Comparison of ENCODE assay signal across 22 cellular contexts in the genomic region with DNA sequence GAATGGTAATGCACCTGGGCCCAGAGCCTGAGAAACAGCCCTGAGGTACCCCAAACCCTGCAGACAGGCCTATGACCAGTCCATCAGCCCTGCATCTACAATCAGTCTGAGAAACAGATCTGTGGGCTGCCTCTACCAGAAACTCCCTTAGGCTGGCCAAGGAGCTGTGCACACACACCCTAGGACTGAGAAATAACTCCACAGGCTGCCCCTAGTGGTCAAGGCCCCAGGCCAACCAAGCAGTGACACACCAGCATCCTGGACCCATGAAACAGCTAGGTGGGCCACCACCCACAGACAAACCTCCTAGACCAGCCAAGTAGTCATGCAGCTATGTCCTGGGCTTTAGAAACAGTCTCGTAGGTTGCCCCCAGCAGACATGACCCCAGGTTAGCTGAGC.
DNase-seq lines count a peak whose midpoint lies in the region; ATAC-seq, FAIRE-seq and TF ChIP-seq lines count a peak whose summit lies in the region.
"Had no signal": no experiment of that assay in that cellular context is flagged by ENCODE, and none has a peak within 500 bp of the region (broad histone marks: within the 10 kb centered on the region; RNA-seq: fewer than 3 reads in every experiment).

No MANE protein-coding gene starts in this region.

- RAD21 ChIA-PET in GM12878 (lab: Charles Lee; ENCODE audit: unreplicated experiment) = no interaction called here

- in situ Hi-C loops in GM12878 (cut with MboI) = no loop called here

- H3K36me3 ChIP-seq in GM06990 (ENCODE audit: control insufficient read depth, insufficient read depth, low read length) = no peaks in the 10 kb centered on the region
- no peaks in the 10 kb centered on the region for H3K36me3 ChIP-seq in GM12878 (ENCODE audit: control insufficient read depth in 2 of 2, insufficient read depth in 2 of 2, low read length in 1 of 2)
- no peaks in the 10 kb centered on the region for H3K36me3 ChIP-seq in osteoblast (ENCODE audit: insufficient read depth, low read length)
- H3K36me3 ChIP-seq in stomach = no peaks in the 10 kb centered on the region
- H3K36me3 ChIP-seq in upper lobe of right lung = no peaks in the 10 kb centered on the region
- H3K36me3 ChIP-seq: colonic mucosa, sigmoid colon, tibial nerve had no signal

- FAIRE-seq in GM12878 (lab: Jason Lieb, UNC) = no peak
- FAIRE-seq: RCC 7860 had no signal

- TF ChIP-seq CTCF in GM06990 (IDR thresholded peaks at IDR 0.05; ENCODE audit: insufficient read depth, low read length, poor library complexity, severe bottlenecking) (peak; percentile 26), HFFc6 (IDR thresholded peaks at IDR 0.05) (peak; percentile 14; the same call in 1 of the 2 replicates), GM12878 (IDR thresholded peaks at IDR 0.05 in 2 of 3, conservative IDR thresholded peaks at IDR 0.05 in 1 of 3; ENCODE audit: control insufficient read depth in 2 of 3, extremely low read depth in 1 of 3, insufficient read depth in 1 of 3, low read depth in 3 of 3, low read length in 3 of 3) (peak in 1 of 3 experiments; percentile 31; a peak in 1 of 6 replicates), osteoblast (IDR thresholded peaks at IDR 0.05; ENCODE audit: extremely low read depth, low read depth, low read length) (peak; percentile 9), stomach (IDR thresholded peaks at IDR 0.05) (no peak), upper lobe of right lung (IDR thresholded peaks at IDR 0.05) (no peak)

- POLR2A ChIA-PET in GM12878 (lab: Charles Lee) = no interaction called here

- no peak overlapping the region for H3K27ac Mint-ChIP-seq in HFFc6
- H3K27ac Mint-ChIP-seq: CD4-positive, alpha-beta memory T cell had no signal

- no peaks in the 10 kb centered on the region for H3K27me3 Mint-ChIP-seq in HFFc6 (ENCODE audit: insufficient read depth)

- no peak overlapping the region for H3K4me3 Mint-ChIP-seq in HFFc6
- H3K4me3 Mint-ChIP-seq: CD4-positive, alpha-beta memory T cell had no signal

- DNase-seq in GM06990 (ENCODE audit: extremely low read depth, insufficient read length) (no peak), HFFc6 (no peak), GM12878 (ENCODE audit: low read depth, low spot score) (no peak), osteoblast (ENCODE audit: insufficient read length, low spot score, missing footprints) (no peak), stomach (no peak), NCI-H526 treated with DMSO at 0.1 percent for 48 hours (lab: John Stamatoyannopoulos, UW) (no peak), upper lobe of right lung (no peak)
- DNase-seq: activated effector memory CD4-positive, alpha-beta T cell treated with anti-CD3 and anti-CD28 coated beads, Interleukin-2, amount 50 U/mL, for 16 hours; anterior cingulate cortex; CD4-positive, alpha-beta memory T cell; colonic mucosa; DND-41; left colon; NCI-H2029; NCI-H748 treated with DMSO at 0.1 percent for 48 hours; nucleus accumbens; sigmoid colon; stimulated activated CD4-positive, alpha-beta T cell treated with anti-CD3 and anti-CD28 coated beads, Interleukin-4, amount 100 ng/mL, for 1 hour; stimulated activated CD8-positive, alpha-beta memory T cell treated with anti-CD3 and anti-CD28 coated beads, Interleukin-4, amount 100 ng/mL, for 48 hours had no signal

- TF ChIP-seq POLR2A in GM12878 (IDR thresholded peaks at IDR 0.05; ENCODE audit: low read depth, low read length) (no peak), stomach (IDR thresholded peaks at IDR 0.05) (no peak)

- H3K4me3 ChIP-seq in GM06990 (replicated peaks; ENCODE audit: low read depth, low read length) (no peak overlapping the region), GM12878 (no peak overlapping the region), osteoblast (ENCODE audit: insufficient read depth, low read length) (no peak overlapping the region), stomach (no peak overlapping the region), upper lobe of right lung (no peak overlapping the region)
- H3K4me3 ChIP-seq: colonic mucosa, sigmoid colon, tibial nerve had no signal

- intact Hi-C loops in GM12878 (cut with micrococcal nuclease; ENCODE audit: unreplicated experiment) = no loop called here
- intact Hi-C loops in stomach (cut with DNase I; ENCODE audit: low total_unique reads) = no loop called here
- intact Hi-C loops in upper lobe of right lung (cut with DNase I) = no loop called here

- H3K79me2 ChIP-seq in GM12878 (ENCODE audit: control insufficient read depth, insufficient read depth, low read length) (no peaks in the 10 kb centered on the region), osteoblast (ENCODE audit: insufficient read depth, low read length) (no peaks in the 10 kb centered on the region)

- no peak overlapping the region for H3K9ac ChIP-seq in GM12878 (ENCODE audit: control insufficient read depth, insufficient read depth, low read length)

- no peak overlapping the region for H3K27ac ChIP-seq in GM12878 (ENCODE audit: control insufficient read depth, insufficient read depth)
- H3K27ac ChIP-seq in osteoblast (ENCODE audit: low read depth, low read length) = no peak overlapping the region
- no peak overlapping the region for H3K27ac ChIP-seq in stomach
- no peak overlapping the region for H3K27ac ChIP-seq in upper lobe of right lung
- H3K27ac ChIP-seq: colonic mucosa, sigmoid colon, tibial nerve had no signal

- SMC1A ChIA-PET in GM12878 (lab: Charles Lee; ENCODE audit: uncharacterized antibody, unreplicated experiment) = no interaction called here

- H3K36me3 Mint-ChIP-seq in HFFc6 (ENCODE audit: low read depth) = no peaks in the 10 kb centered on the region
- H3K36me3 Mint-ChIP-seq: CD4-positive, alpha-beta memory T cell had no signal

- H3K4me2 ChIP-seq in GM12878 (ENCODE audit: control insufficient read depth, insufficient read depth) = no peak overlapping the region
- no peak overlapping the region for H3K4me2 ChIP-seq in osteoblast (ENCODE audit: insufficient read depth, low read length)

- CTCF ChIA-PET in GM12878 (lab: Yijun Ruan, JAX) = no interaction called here

- ATAC-seq in GM12878 = peak; percentile 70
- no peak for ATAC-seq in upper lobe of right lung
- no peak for ATAC-seq in GM18519 (IDR thresholded peaks at IDR 0.05; ENCODE audit: low FRiP score, unreplicated experiment)
- ATAC-seq: left colon had no signal

- no peaks in the 10 kb centered on the region for H4K20me1 ChIP-seq in GM12878 (ENCODE audit: control insufficient read depth, insufficient read depth)
- no peaks in the 10 kb centered on the region for H4K20me1 ChIP-seq in osteoblast (ENCODE audit: insufficient read depth, low read length)

- no TSS peak for BruUV-seq in GM12878 (replicated peaks; lab: Mats Ljungman, UMichigan)

- H2AFZ ChIP-seq in GM12878 (ENCODE audit: control insufficient read depth, low read depth, low read length) (no peak overlapping the region), osteoblast (ENCODE audit: low read length) (no peak overlapping the region)

- H3K9me3 ChIP-seq in GM12878 (replicated peaks; ENCODE audit: control insufficient read depth, insufficient read depth, low read length) (no peaks in the 10 kb centered on the region), osteoblast (ENCODE audit: low read depth, low read length) (no peaks in the 10 kb centered on the region), stomach (no peaks in the 10 kb centered on the region), upper lobe of right lung (no peaks in the 10 kb centered on the region)
- H3K9me3 ChIP-seq: colonic mucosa, sigmoid colon, tibial nerve had no signal

- no peak for TF ChIP-seq RAD21 in GM12878 (IDR thresholded peaks at IDR 0.05; ENCODE audit: insufficient read depth, low read depth, low read length)

- H3K27me3 ChIP-seq in GM06990 (replicated peaks; ENCODE audit: control insufficient read depth, insufficient read depth, low read length) = no peaks in the 10 kb centered on the region
- no peaks in the 10 kb centered on the region for H3K27me3 ChIP-seq in GM12878 (replicated peaks in 1 of 2; ENCODE audit: control insufficient read depth in 2 of 2, insufficient read depth in 2 of 2, low read length in 1 of 2)
- H3K27me3 ChIP-seq in osteoblast (ENCODE audit: insufficient read depth, low read length) = no peaks in the 10 kb centered on the region
- no peaks in the 10 kb centered on the region for H3K27me3 ChIP-seq in stomach
- no peaks in the 10 kb centered on the region for H3K27me3 ChIP-seq in upper lobe of right lung
- H3K27me3 ChIP-seq: colonic mucosa, sigmoid colon, tibial nerve had no signal

- no peak for TF ChIP-seq EP300 in GM12878 (IDR thresholded peaks at IDR 0.05; ENCODE audit: borderline replicate concordance in 1 of 2, control insufficient read depth in 1 of 2, low read depth in 2 of 2, low read length in 2 of 2)
- no peak for TF ChIP-seq EP300 in stomach (IDR thresholded peaks at IDR 0.05)

- no peaks in the 10 kb centered on the region for H3K4me1 Mint-ChIP-seq in HFFc6 (ENCODE audit: low read depth)
- H3K4me1 Mint-ChIP-seq: CD4-positive, alpha-beta memory T cell had no signal

- WGBS in GM12878 (ENCODE audit: insufficient coverage, insufficient replicate concordance, low lambda C conversion rate, missing lambda C conversion rate) = 0% methylated on average over 1 of the region's 1 CpG
- 70 to 100% (median 91%) methylated on average over 1 of the region's 1 CpG for WGBS in stomach, 5 donors

- H3K4me1 ChIP-seq in GM12878 (ENCODE audit: control insufficient read depth, insufficient read depth, low read length) (no peaks in the 10 kb centered on the region), osteoblast (ENCODE audit: insufficient read depth, low read length) (no peaks in the 10 kb centered on the region), stomach (no peaks in the 10 kb centered on the region), upper lobe of right lung (no peaks in the 10 kb centered on the region)
- H3K4me1 ChIP-seq: colonic mucosa, sigmoid colon, tibial nerve had no signal

- H3K9me3 Mint-ChIP-seq in HFFc6 = no peaks in the 10 kb centered on the region; the same call in 1 of the 2 replicates

TF ChIP-seq in GM12878, 131 proteins besides CTCF, POLR2A, EP300 and RAD21 (continues in another document):
- TF ChIP-seq, protein P1, sequence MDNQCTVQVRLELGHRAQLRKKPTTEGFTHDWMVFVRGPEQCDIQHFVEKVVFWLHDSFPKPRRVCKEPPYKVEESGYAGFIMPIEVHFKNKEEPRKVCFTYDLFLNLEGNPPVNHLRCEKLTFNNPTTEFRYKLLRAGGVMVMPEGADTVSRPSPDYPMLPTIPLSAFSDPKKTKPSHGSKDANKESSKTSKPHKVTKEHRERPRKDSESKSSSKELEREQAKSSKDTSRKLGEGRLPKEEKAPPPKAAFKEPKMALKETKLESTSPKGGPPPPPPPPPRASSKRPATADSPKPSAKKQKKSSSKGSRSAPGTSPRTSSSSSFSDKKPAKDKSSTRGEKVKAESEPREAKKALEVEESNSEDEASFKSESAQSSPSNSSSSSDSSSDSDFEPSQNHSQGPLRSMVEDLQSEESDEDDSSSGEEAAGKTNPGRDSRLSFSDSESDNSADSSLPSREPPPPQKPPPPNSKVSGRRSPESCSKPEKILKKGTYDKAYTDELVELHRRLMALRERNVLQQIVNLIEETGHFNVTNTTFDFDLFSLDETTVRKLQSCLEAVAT (IDR thresholded peaks at IDR 0.05) = no peak

Comparison
In these comparisons a context has a peak if more than half of its experiments do, and no peak if none do; other contexts are left out.
1. CTCF ChIP-seq: peak in GM06990 (single experiment), HFFc6 (single experiment) and osteoblast (single experiment); none in stomach (0 of 7) and upper lobe of right lung (single experiment).